13 cellular contexts compared by ENCODE assay signal in genomic region chr15:69537888-69538287, GRCh38.
"Had no signal": no experiment of that assay in that cellular context is flagged by ENCODE, and none has a peak within 500 bp of the region (broad histone marks: within the 10 kb centered on the region; RNA-seq: fewer than 3 reads in every experiment).

No MANE protein-coding gene starts in this region.

- H3K4me3 ChIP-seq: ascending aorta, cardiac muscle cell, sigmoid colon, thoracic aorta had no signal

- H3K4me1 ChIP-seq: ascending aorta, sigmoid colon had no signal

- H3K27me3 ChIP-seq: ascending aorta, sigmoid colon had no signal

- FAIRE-seq: frontal cortex, kidney had no signal

- H3K27ac ChIP-seq: ascending aorta, cardiac muscle cell, sigmoid colon, thoracic aorta had no signal

- H3K36me3 ChIP-seq: ascending aorta, cardiac muscle cell, sigmoid colon, thoracic aorta had no signal

- DNase-seq: activated CD4-positive, alpha-beta T cell treated with anti-CD3 and anti-CD28 coated beads for 48 hours; activated CD8-positive, alpha-beta memory T cell treated with anti-CD3 and anti-CD28 coated beads, Interleukin-2, amount 50 U/mL, for 48 hours; activated CD8-positive, alpha-beta T cell treated with anti-CD3 and anti-CD28 coated beads, Interleukin-2, amount 10 ng/mL, durations not matched to agents 7 days and 5 days; activated naive CD4-positive, alpha-beta T cell; kidney; mesendoderm; sigmoid colon; stimulated activated CD4-positive, alpha-beta T cell treated with anti-CD3 and anti-CD28 coated beads, Interleukin-2, amount 100 ng/mL, for 48 hours; stimulated activated naive CD8-positive, alpha-beta T cell treated with anti-CD3 and anti-CD28 coated beads, Interleukin-15, amount 100 ng/mL, for 72 hours had no signal

- H3K9me3 ChIP-seq: ascending aorta, sigmoid colon, thoracic aorta had no signal
